In the genomic region with DNA sequence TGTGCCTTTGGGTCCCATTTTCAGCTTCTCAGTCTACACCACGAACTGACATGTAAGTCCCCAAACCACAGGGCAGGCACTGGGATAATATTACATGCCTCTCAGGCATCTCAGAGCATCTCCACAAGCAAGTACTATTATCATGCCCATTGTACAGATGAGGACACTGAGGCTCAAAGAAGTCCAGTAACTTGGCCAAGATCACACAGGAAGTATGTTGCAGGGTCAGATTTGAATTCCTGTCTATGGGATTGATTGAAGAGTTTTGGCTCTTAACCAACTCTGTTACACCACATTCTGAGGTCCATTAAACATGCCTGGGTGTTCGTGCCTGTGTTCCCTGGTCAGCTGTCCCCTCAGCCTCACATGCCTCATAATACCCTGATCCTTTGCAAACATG, we compare ENCODE assay signal across 23 cellular contexts.
"Had no signal": no experiment of that assay in that cellular context is flagged by ENCODE, and none has a peak within 500 bp of the region (broad histone marks: within the 10 kb centered on the region; RNA-seq: fewer than 3 reads in every experiment).

No MANE protein-coding gene starts in this region.

- H3K27ac Mint-ChIP-seq: activated naive CD8-positive, alpha-beta T cell treated with anti-CD3 and anti-CD28 coated beads for 36 hours; activated T-helper 2 cell treated with anti-CD3 and anti-CD28 coated beads, Interferon-gamma antibody, Interleukin-2, Interleukin-4, amounts not matched to agents 10 μg/mL and 5 μg/mL and 100 μg/mL, durations not matched to agents 14 hours and 24 hours and 36 hours; endodermal cell; mesothelial cell of epicardium; stimulated activated naive CD8-positive, alpha-beta T cell treated with anti-CD3 and anti-CD28 coated beads, Interleukin-15, Interleukin-2, amounts not matched to agents 100 ng/mL and 50 ng/mL, for 24 hours had no signal

- H3K4me3 ChIP-seq: coronary artery, left lung, SJCRH30, suprapubic skin, transverse colon had no signal

- H3K9me3 Mint-ChIP-seq: activated T-cell treated with anti-CD3 and anti-CD28 coated beads, Interleukin-2, amount 50 U/mL, for 4 hours; activated T-helper 2 cell treated with anti-CD3 and anti-CD28 coated beads, Interferon-gamma antibody, Interleukin-2, Interleukin-4, amounts not matched to agents 10 μg/mL and 5 μg/mL and 100 μg/mL, durations not matched to agents 14 hours and 24 hours and 36 hours; endodermal cell; mesothelial cell of epicardium; stimulated activated naive CD8-positive, alpha-beta T cell treated with anti-CD3 and anti-CD28 coated beads, Interleukin-15, Interleukin-2, amounts not matched to agents 100 ng/mL and 50 ng/mL, for 24 hours had no signal

- H3K27ac ChIP-seq: epithelial cell of prostate, SJCRH30, suprapubic skin, transverse colon had no signal

- H3K36me3 ChIP-seq: left lung, SJCRH30, suprapubic skin, transverse colon had no signal

- H3K4me1 ChIP-seq: transverse colon had no signal

- H3K36me3 Mint-ChIP-seq: mesothelial cell of epicardium had no signal

- H3K27me3 ChIP-seq: left lung, SJCRH30, suprapubic skin, transverse colon had no signal

- H3K27me3 Mint-ChIP-seq: activated naive CD8-positive, alpha-beta T cell treated with anti-CD3 and anti-CD28 coated beads for 36 hours; stimulated activated naive CD8-positive, alpha-beta T cell treated with anti-CD3 and anti-CD28 coated beads, Interleukin-15, Interleukin-2, amounts not matched to agents 100 ng/mL and 50 ng/mL, for 24 hours had no signal

- ATAC-seq: activated T-cell treated with anti-CD3 and anti-CD28 coated beads, Interleukin-2, amount 50 U/mL, for 4 hours had no signal

- DNase-seq: activated CD4-positive, alpha-beta T cell treated with anti-CD3 and anti-CD28 coated beads, Interleukin-2, amount 50 U/mL, for 4 hours; activated CD8-positive, alpha-beta memory T cell treated with anti-CD3 and anti-CD28 coated beads, Interleukin-2, amount 50 U/mL, for 48 hours; activated naive CD4-positive, alpha-beta T cell treated with Interleukin-2 at 50 U/mL for 16 hours; activated naive CD8-positive, alpha-beta T cell treated with anti-CD3 and anti-CD28 coated beads for 36 hours; activated T-cell treated with anti-CD3 and anti-CD28 coated beads, Interleukin-2, amount 50 U/mL, for 4 hours; amniotic stem cell; cerebellar nuclear complex; endodermal cell; foreskin fibroblast; left lung; mammary epithelial cell; retina; stimulated activated CD4-positive, alpha-beta T cell treated with anti-CD3 and anti-CD28 coated beads, Interleukin-12 subunit alpha, Interleukin-12 subunit beta, amount 100 ng/mL, for 4 hours; stimulated activated CD4-positive, alpha-beta T cell treated with anti-CD3 and anti-CD28 coated beads, Interleukin-4, amount 100 ng/mL, for 4 hours; T-helper 9 cell; transverse colon had no signal

- H3K9me3 ChIP-seq: left lung, SJCRH30, suprapubic skin, transverse colon had no signal

- H3K4me3 Mint-ChIP-seq: activated naive CD8-positive, alpha-beta T cell treated with anti-CD3 and anti-CD28 coated beads for 36 hours; activated T-cell treated with anti-CD3 and anti-CD28 coated beads, Interleukin-2, amount 50 U/mL, for 4 hours; endodermal cell; mesothelial cell of epicardium; stimulated activated naive CD8-positive, alpha-beta T cell treated with anti-CD3 and anti-CD28 coated beads, Interleukin-15, Interleukin-2, amounts not matched to agents 100 ng/mL and 50 ng/mL, for 24 hours had no signal
